In the genomic region with DNA sequence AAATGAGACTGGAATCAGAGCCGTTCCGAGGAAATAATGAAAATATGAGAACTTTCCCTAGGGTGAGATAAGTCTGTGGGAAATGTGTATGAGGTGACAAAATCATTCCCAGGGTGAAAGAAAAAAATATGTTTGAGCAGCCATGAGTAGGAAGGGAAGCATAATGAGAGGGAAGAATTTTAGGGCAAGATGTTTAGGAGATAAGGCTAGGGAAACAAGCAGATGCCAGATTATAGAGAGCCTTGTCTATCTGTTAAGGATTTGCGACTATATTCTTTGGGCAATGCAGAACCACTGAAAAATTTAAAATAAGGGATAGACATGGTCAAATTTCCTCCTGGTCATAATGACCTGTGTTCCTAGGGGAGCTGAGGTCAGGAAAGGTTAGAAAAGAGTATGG, we compare ENCODE assay signal across 20 cellular contexts.
"Had no signal": no experiment of that assay in that cellular context is flagged by ENCODE, and none has a peak within 500 bp of the region (broad histone marks: within the 10 kb centered on the region; RNA-seq: fewer than 3 reads in every experiment).

No MANE protein-coding gene starts in this region.

- H3K27me3 Mint-ChIP-seq: memory B cell; stimulated activated naive CD8-positive, alpha-beta T cell treated with anti-CD3 and anti-CD28 coated beads, Interleukin-15, Interleukin-2, amounts not matched to agents 100 ng/mL and 50 ng/mL, for 24 hours had no signal

- ATAC-seq: esophagus mucosa, gastroesophageal sphincter, heart left ventricle had no signal

- H3K4me3 Mint-ChIP-seq: memory B cell; stimulated activated naive CD8-positive, alpha-beta T cell treated with anti-CD3 and anti-CD28 coated beads, Interleukin-15, Interleukin-2, amounts not matched to agents 100 ng/mL and 50 ng/mL, for 24 hours had no signal

- DNase-seq: activated CD4-positive, alpha-beta T cell treated with anti-CD3 and anti-CD28 coated beads, Interleukin-2, amount 50 U/mL, for 1 hour; activated CD8-positive, alpha-beta memory T cell treated with anti-CD3 and anti-CD28 coated beads for 24 hours; activated naive CD4-positive, alpha-beta T cell treated with Interleukin-2 at 50 U/mL for 16 hours; effector CD4-positive, alpha-beta T cell; heart left ventricle; left ventricle myocardium inferior; occipital lobe; posterior cingulate gyrus; SK-N-SH; stimulated activated CD4-positive, alpha-beta T cell treated with anti-CD3 and anti-CD28 coated beads, Interleukin-12 subunit alpha, Interleukin-12 subunit beta, amount 100 ng/mL, for 4 hours; stimulated activated CD4-positive, alpha-beta T cell treated with anti-CD3 and anti-CD28 coated beads, Interleukin-1b, Interleukin-23, amount 100 ng/mL, for 48 hours; trophoblast cell had no signal

- H3K27ac Mint-ChIP-seq: activated T-helper 2 cell treated with anti-CD3 and anti-CD28 coated beads, Interferon-gamma antibody, Interleukin-2, Interleukin-4, amounts not matched to agents 10 μg/mL and 5 μg/mL and 100 μg/mL, durations not matched to agents 14 hours and 24 hours and 36 hours; stimulated activated naive CD8-positive, alpha-beta T cell treated with anti-CD3 and anti-CD28 coated beads, Interleukin-15, Interleukin-2, amounts not matched to agents 100 ng/mL and 50 ng/mL, for 24 hours had no signal

- H3K27ac ChIP-seq: gastroesophageal sphincter, heart left ventricle, left ventricle myocardium inferior, right atrium auricular region, suprapubic skin had no signal

- H3K4me3 ChIP-seq: gastroesophageal sphincter, heart left ventricle, left ventricle myocardium inferior, right atrium auricular region, suprapubic skin had no signal

- H3K9me3 Mint-ChIP-seq: activated T-helper 2 cell treated with anti-CD3 and anti-CD28 coated beads, Interferon-gamma antibody, Interleukin-2, Interleukin-4, amounts not matched to agents 10 μg/mL and 5 μg/mL and 100 μg/mL, durations not matched to agents 14 hours and 24 hours and 36 hours; memory B cell; stimulated activated naive CD8-positive, alpha-beta T cell treated with anti-CD3 and anti-CD28 coated beads, Interleukin-15, Interleukin-2, amounts not matched to agents 100 ng/mL and 50 ng/mL, for 24 hours had no signal

- H3K4me1 ChIP-seq: right atrium auricular region had no signal

- FAIRE-seq: bronchial epithelial cell had no signal

- H3K36me3 ChIP-seq: gastroesophageal sphincter, heart left ventricle, left ventricle myocardium inferior, right atrium auricular region, suprapubic skin had no signal

- H3K27me3 ChIP-seq: gastroesophageal sphincter, heart left ventricle, right atrium auricular region, suprapubic skin had no signal

- H3K9me3 ChIP-seq: gastroesophageal sphincter, heart left ventricle, left ventricle myocardium inferior, right atrium auricular region, SK-N-SH, suprapubic skin had no signal
